17 cellular contexts compared by ENCODE assay signal in genomic region chrX:39418936-39419659, GRCh38.
DNase-seq lines count a peak whose midpoint lies in the region; ATAC-seq, FAIRE-seq and TF ChIP-seq lines count a peak whose summit lies in the region.
"Had no signal": no experiment of that assay in that cellular context is flagged by ENCODE, and none has a peak within 500 bp of the region (broad histone marks: within the 10 kb centered on the region; RNA-seq: fewer than 3 reads in every experiment).

No MANE protein-coding gene starts in this region.

- H3K79me2 ChIP-seq in endothelial cell of umbilical vein (ENCODE audit: control insufficient read depth, insufficient read depth, low read length), result no peaks in the 10 kb centered on the region

- intact Hi-C loops in Right ventricle myocardium inferior (cut with DNase I) (loop anchor here (5.0 kb wide), 1 partner anchor 82 kb away; no protein-coding TSS in a partner anchor), endothelial cell of umbilical vein (cut with micrococcal nuclease) (loop anchor here (1.0 to 10.0 kb wide), 3 partner anchors 110 to 748 kb away; no protein-coding TSS in a partner anchor)

- H2AFZ ChIP-seq in endothelial cell of umbilical vein (ENCODE audit: low read depth, low read length), result peak overlapping the region; percentile 65

- TF ChIP-seq POLR2A in endothelial cell of umbilical vein (IDR thresholded peaks at IDR 0.05; ENCODE audit: low read depth, low read length) (no peak), Peyer's patch (IDR thresholded peaks at IDR 0.05) (no peak)

- H3K9me3 ChIP-seq in right atrium auricular region (no peaks in the 10 kb centered on the region), endothelial cell of umbilical vein (replicated peaks; ENCODE audit: control insufficient read depth, insufficient read depth, low read length) (no peaks in the 10 kb centered on the region), Peyer's patch (no peaks in the 10 kb centered on the region)
- H3K9me3 ChIP-seq: sigmoid colon had no signal

- H3K4me3 ChIP-seq in right atrium auricular region (no peak overlapping the region), endothelial cell of umbilical vein (replicated peaks in 1 of 3; ENCODE audit: insufficient read depth in 1 of 3, low read depth in 1 of 3, low read length in 3 of 3) (no peak overlapping the region), Peyer's patch (no peak overlapping the region)
- H3K4me3 ChIP-seq: sigmoid colon had no signal

- no peak overlapping the region for H3K27ac ChIP-seq in right atrium auricular region
- peak overlapping the region; percentile 91 for H3K27ac ChIP-seq in endothelial cell of umbilical vein (ENCODE audit: insufficient read depth, low read depth, low read length)
- H3K27ac ChIP-seq in Peyer's patch, result no peak overlapping the region
- H3K27ac ChIP-seq: sigmoid colon had no signal

- dilution Hi-C loops in endothelial cell of umbilical vein (cut with MboI; ENCODE audit: extremely low pct_ligation_motif_present, low sequenced_read_pairs), result no loop called here

- DNase-seq in Right ventricle myocardium inferior (ENCODE audit: missing footprints) (no peak), right atrium auricular region (ENCODE audit: low spot score) (no peak), endothelial cell of umbilical vein (ENCODE audit: low read depth, low spot score) (peak; percentile 73), midbrain (lab: John Stamatoyannopoulos, UW) (peak; percentile 3), RKO (ENCODE audit: low spot score) (no peak), occipital lobe (lab: John Stamatoyannopoulos, UW) (no peak), Peyer's patch (no peak)
- DNase-seq: activated CD4-positive, alpha-beta T cell treated with anti-CD3 and anti-CD28 coated beads for 4 hours; activated T-cell treated with anti-CD3 and anti-CD28 coated beads, Interleukin-2, amount 50 U/mL, for 72 hours; foreskin melanocyte; KBM-7; NCI-H1436; RPMI8226; sigmoid colon; stimulated activated naive B cell treated with anti-CD40 and anti-IgM and Interleukin-4, amounts not matched to agents 10 μg/mL and 1 μg/mL and 100 μg/mL, for 72 hours had no signal

- TF ChIP-seq CTCF in right atrium auricular region (IDR thresholded peaks at IDR 0.05), result no peak
- no peak for TF ChIP-seq CTCF in endothelial cell of umbilical vein (IDR thresholded peaks at IDR 0.05; ENCODE audit: extremely low read depth in 1 of 2, insufficient read depth in 1 of 2, low read depth in 1 of 2, low read length in 2 of 2)
- TF ChIP-seq CTCF in Peyer's patch (IDR thresholded peaks at IDR 0.05), result no peak

- POLR2A ChIA-PET in endothelial cell of umbilical vein (lab: Charles Lee), result no interaction called here

- CTCF ChIA-PET in endothelial cell of umbilical vein (lab: Charles Lee), result no interaction called here

- BruUV-seq in endothelial cell of umbilical vein (replicated peaks; lab: Mats Ljungman, UMichigan), result TSS peak; percentile 64

- H3K9ac ChIP-seq in endothelial cell of umbilical vein (replicated peaks; ENCODE audit: extremely low read depth, insufficient read depth, low read length), result peak overlapping the region; percentile 46

- FAIRE-seq in endothelial cell of umbilical vein (lab: Jason Lieb, UNC), result no peak

- H3K36me3 ChIP-seq in right atrium auricular region, result no peaks in the 10 kb centered on the region
- no peaks in the 10 kb centered on the region for H3K36me3 ChIP-seq in endothelial cell of umbilical vein (ENCODE audit: control insufficient read depth in 2 of 2, extremely low read depth in 1 of 2, insufficient read depth in 2 of 2, low read length in 2 of 2)
- no peaks in the 10 kb centered on the region for H3K36me3 ChIP-seq in Peyer's patch
- H3K36me3 ChIP-seq: sigmoid colon had no signal

- H3K27me3 ChIP-seq in right atrium auricular region (no peaks in the 10 kb centered on the region), endothelial cell of umbilical vein (ENCODE audit: control insufficient read depth in 2 of 2, insufficient read depth in 2 of 2, low read length in 2 of 2) (no peaks in the 10 kb centered on the region), Peyer's patch (no peaks in the 10 kb centered on the region)
- H3K27me3 ChIP-seq: sigmoid colon had no signal

- no peaks in the 10 kb centered on the region for H3K9me1 ChIP-seq in endothelial cell of umbilical vein (replicated peaks; ENCODE audit: control insufficient read depth, extremely low read depth, insufficient read depth, low read length)

- no peaks in the 10 kb centered on the region for H4K20me1 ChIP-seq in endothelial cell of umbilical vein (replicated peaks; ENCODE audit: control insufficient read depth, extremely low read depth, insufficient read depth, low read length)

- ATAC-seq in Right ventricle myocardium inferior (peak; percentile 72), GM18511 (IDR thresholded peaks at IDR 0.05; ENCODE audit: unreplicated experiment) (no peak)
- ATAC-seq: naive thymus-derived CD4-positive, alpha-beta T cell; stimulated activated naive B cell treated with anti-CD40 and anti-IgM and Interleukin-4, amounts not matched to agents 10 μg/mL and 1 μg/mL and 100 μg/mL, for 72 hours had no signal

- peak overlapping the region; percentile 51 for H3K4me2 ChIP-seq in endothelial cell of umbilical vein (ENCODE audit: insufficient read depth, low read length)

- H3K4me1 ChIP-seq in right atrium auricular region (no peaks in the 10 kb centered on the region), endothelial cell of umbilical vein (ENCODE audit: control insufficient read depth, extremely low read depth, insufficient read depth, low read length) (peaks cover 25% of the 10 kb centered on the region), Peyer's patch (no peaks in the 10 kb centered on the region)

TF ChIP-seq in endothelial cell of umbilical vein, 7 proteins besides CTCF, POLR2A, EP300 and RAD21:
- no peak for TF ChIP-seq POLR2AphosphoS5 (IDR thresholded peaks at IDR 0.05; ENCODE audit: insufficient read depth, low read depth, low read length)
- TF ChIP-seq MAX (IDR thresholded peaks at IDR 0.05; ENCODE audit: insufficient read depth, insufficient read length), result no peak
- TF ChIP-seq JUN (IDR thresholded peaks at IDR 0.05; ENCODE audit: borderline replicate concordance, insufficient read depth, insufficient read length, low read depth), result no peak
- no peak for TF ChIP-seq EZH2 (IDR thresholded peaks at IDR 0.05; ENCODE audit: borderline replicate concordance, low read depth, low read length, severe bottlenecking)
- TF ChIP-seq GATA2 (IDR thresholded peaks at IDR 0.05; ENCODE audit: insufficient read depth, insufficient read length, low read depth, low read length), result no peak
- no peak for TF ChIP-seq FOS (IDR thresholded peaks at IDR 0.05; ENCODE audit: borderline replicate concordance, insufficient read depth, low read length)
- no peak for TF ChIP-seq MYC (IDR thresholded peaks at IDR 0.05; ENCODE audit: low read depth, low read length)

Comparison
In these comparisons a context has a peak if more than half of its experiments do, and no peak if none do; other contexts are left out.
1. DNase-seq: peak in endothelial cell of umbilical vein (single experiment) and midbrain (single experiment); none in Right ventricle myocardium inferior (single experiment), right atrium auricular region (single experiment), RKO (single experiment), occipital lobe (single experiment) and Peyer's patch (0 of 3).